Comparison of ENCODE assay signal across 1 cellular context in the genomic region with DNA sequence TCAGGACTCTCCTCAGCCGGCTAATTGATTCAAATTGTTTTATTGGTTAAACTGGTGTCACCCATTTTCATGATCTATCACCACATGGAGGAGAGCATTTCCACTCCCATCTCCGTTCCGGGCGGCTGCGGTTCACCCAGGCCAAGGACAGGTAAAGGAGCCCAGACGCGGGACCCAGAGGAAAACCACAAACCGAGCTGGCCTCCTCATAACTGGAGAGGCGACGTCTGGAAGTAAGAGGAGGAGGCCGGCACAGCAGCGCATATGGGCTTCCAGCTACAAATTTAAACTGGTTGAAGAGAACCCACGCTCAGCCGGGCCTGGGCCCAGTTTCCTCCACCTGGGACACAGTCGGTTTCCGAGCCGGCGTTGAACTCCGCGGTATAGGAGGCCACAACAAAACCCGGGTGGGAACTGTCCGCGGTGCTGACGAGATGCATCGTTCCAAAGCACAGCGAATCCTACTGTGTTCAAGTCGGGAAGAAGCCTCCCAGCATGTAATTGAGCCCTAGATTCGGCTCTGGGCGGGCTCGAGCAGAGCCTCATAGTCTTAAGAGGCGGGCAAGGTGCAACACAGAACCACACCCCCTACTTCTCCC.
TF ChIP-seq lines count a peak whose summit lies in the region.

No MANE protein-coding gene starts in this region.

TF ChIP-seq in endothelial cell of umbilical vein, 7 proteins besides CTCF, POLR2A, EP300 and RAD21 (continued from another document):
- TF ChIP-seq FOS (IDR thresholded peaks at IDR 0.05; ENCODE audit: borderline replicate concordance, insufficient read depth, low read length) (no peak), EZH2 (IDR thresholded peaks at IDR 0.05; ENCODE audit: borderline replicate concordance, low read depth, low read length, severe bottlenecking) (no peak), POLR2AphosphoS5 (IDR thresholded peaks at IDR 0.05; ENCODE audit: insufficient read depth, low read depth, low read length) (no peak), MYC (IDR thresholded peaks at IDR 0.05; ENCODE audit: low read depth, low read length) (no peak), GATA2 (IDR thresholded peaks at IDR 0.05; ENCODE audit: insufficient read depth, insufficient read length, low read depth, low read length) (no peak)
- TF ChIP-seq, protein P1, sequence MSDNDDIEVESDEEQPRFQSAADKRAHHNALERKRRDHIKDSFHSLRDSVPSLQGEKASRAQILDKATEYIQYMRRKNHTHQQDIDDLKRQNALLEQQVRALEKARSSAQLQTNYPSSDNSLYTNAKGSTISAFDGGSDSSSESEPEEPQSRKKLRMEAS (IDR thresholded peaks at IDR 0.05; ENCODE audit: insufficient read depth, insufficient read length) = no peak
TF ChIP-seq in endothelial cell of umbilical vein: peak in this region for 0.
